ENCODE assay signal across 1 cellular context in genomic region chr3:30586091-30586805, GRCh38.
TF ChIP-seq lines count a peak whose summit lies in the region.

No MANE protein-coding gene starts in this region.

TF ChIP-seq in SK-N-SH, 30 proteins besides CTCF, POLR2A, EP300 and RAD21 (continued from another document):
- TF ChIP-seq USF1 (IDR thresholded peaks at IDR 0.05; ENCODE audit: borderline replicate concordance, low read depth) (no peak), SMC3 (IDR thresholded peaks at IDR 0.05; ENCODE audit: low read depth, low read length) (no peak), ZBTB33 (IDR thresholded peaks at IDR 0.05; ENCODE audit: borderline replicate concordance, low read depth) (no peak), GABPA (IDR thresholded peaks at IDR 0.05; ENCODE audit: low read depth) (no peak), YY1 (IDR thresholded peaks at IDR 0.05; ENCODE audit: low read depth) (no peak), FOXM1 (IDR thresholded peaks at IDR 0.05; ENCODE audit: low read depth) (no peak), JUND (IDR thresholded peaks at IDR 0.05) (peak; percentile 55; the same call in 1 of the 2 replicates), RXRA (IDR thresholded peaks at IDR 0.05; ENCODE audit: borderline replicate concordance, low read depth) (0 out of 2 replicates have a peak, but pooled peaks have one; percentile 27), GATA2 (CRISPR knock-in tag; IDR thresholded peaks at IDR 0.05) (no peak), ELF1 (IDR thresholded peaks at IDR 0.05) (no peak), NFIC (IDR thresholded peaks at IDR 0.05; ENCODE audit: borderline replicate concordance) (peak; percentile 40; the same call in 1 of the 2 replicates), PBX3 (IDR thresholded peaks at IDR 0.05) (peak; percentile 67)
